8 cellular contexts compared by ENCODE assay signal in genomic region chr3:13420051-13420816, GRCh38.
DNase-seq lines count a peak whose midpoint lies in the region; ATAC-seq and TF ChIP-seq lines count a peak whose summit lies in the region.

Gene NUP210 (minus strand): TSS chr3:13420322. CDS start chr3:13420226, 96 bp downstream.

- H3K9me3 ChIP-seq in RWPE2 (ENCODE audit: severe bottlenecking) = no peaks in the 10 kb centered on the region

- no peaks in the 10 kb centered on the region for H3K4me1 ChIP-seq in RWPE2 (ENCODE audit: insufficient read depth, poor library complexity, severe bottlenecking)

- ATAC-seq in GM19452 (IDR thresholded peaks at IDR 0.05; ENCODE audit: unreplicated experiment) (peak; percentile 62), HG03571 (IDR thresholded peaks at IDR 0.05; ENCODE audit: unreplicated experiment) (peak; percentile 48), RWPE2 (ENCODE audit: low read depth) (peak; percentile 50)

- H3K27ac ChIP-seq in RWPE2 (ENCODE audit: poor library complexity, severe bottlenecking) = no peak within 1 kb of the TSS

- DNase-seq in D341Med (ENCODE audit: low spot score) (peak; percentile 91), RWPE2 (ENCODE audit: low spot score) (no peak), kidney tubule cell (ENCODE audit: low spot score) (peak; percentile 64), kidney glomerular epithelial cell (lab: John Stamatoyannopoulos, UW) (no peak)
- DNase-seq in activated naive CD8-positive, alpha-beta T cell treated with anti-CD3 and anti-CD28 coated beads, Interleukin-2, amount 50 U/mL, for 16 hours (ENCODE audit: low read depth, low spot score) = peak; percentile 8
- peak; percentile 52 to 72 for DNase-seq in stimulated activated CD4-positive, alpha-beta T cell treated with anti-CD3 and anti-CD28 coated beads, Interleukin-4, amount 100 ng/mL, for 48 hours (ENCODE audit: low read depth in 2 of 2)

- H3K36me3 ChIP-seq in RWPE2 (ENCODE audit: low read depth) = no peaks in the 10 kb centered on the region

- TF ChIP-seq CTCF in RWPE2 (IDR thresholded peaks at IDR 0.05; ENCODE audit: poor library complexity, severe bottlenecking) = no peak

- peaks cover 6% of the 10 kb centered on the region for H3K27me3 ChIP-seq in RWPE2 (ENCODE audit: insufficient read depth, poor library complexity, severe bottlenecking)

- peak within 1 kb of the TSS; percentile 57 for H3K4me3 ChIP-seq in RWPE2 (ENCODE audit: severe bottlenecking)

Comparison
In these comparisons a context has a peak if more than half of its experiments do, and no peak if none do; other contexts are left out.
1. DNase-seq: peak in D341Med (single experiment), activated naive CD8-positive, alpha-beta T cell treated with anti-CD3 and anti-CD28 coated beads, Interleukin-2, amount 50 U/mL, for 16 hours (single experiment), kidney tubule cell (single experiment) and stimulated activated CD4-positive, alpha-beta T cell treated with anti-CD3 and anti-CD28 coated beads, Interleukin-4, amount 100 ng/mL, for 48 hours (2 of 2); none in RWPE2 (single experiment) and kidney glomerular epithelial cell (single experiment).
2. Peak in every context shown above with its lines, with median percentiles within 50 percentile points of each other: ATAC-seq.